Comparison of ENCODE assay signal across 13 cellular contexts in genomic region chr6:170134077-170135040, GRCh38.
A peak's percentile ranks its signal among the peaks of the same experiment; 100 is the strongest.
DNase-seq lines count a peak whose midpoint lies in the region; ATAC-seq and TF ChIP-seq lines count a peak whose summit lies in the region.
"Had no signal": no experiment of that assay in that cellular context is flagged by ENCODE, and none has a peak within 500 bp of the region (broad histone marks: within the 10 kb centered on the region; RNA-seq: fewer than 3 reads in every experiment).

No MANE protein-coding gene starts in this region.

- no peaks in the 10 kb centered on the region for H3K9me3 ChIP-seq in right cardiac atrium (ENCODE audit: control insufficient read depth, low read length)
- H3K9me3 ChIP-seq: Peyer's patch had no signal

- H3K4me3 ChIP-seq in H7 (ENCODE audit: insufficient read depth, low read depth, low read length) (no peak overlapping the region), right cardiac atrium (ENCODE audit: low read length) (no peak overlapping the region)
- H3K4me3 ChIP-seq: Peyer's patch had no signal

- peak; percentile 4 to 12 for ATAC-seq in right cardiac atrium
- no peak for ATAC-seq in HG03039 (IDR thresholded peaks at IDR 0.05; ENCODE audit: unreplicated experiment)
- ATAC-seq: activated T-helper 17 cell treated with anti-CD3 and anti-CD28 coated beads, Interleukin-2, amount 50 U/mL, for 72 hours had no signal

- peaks cover 1% of the 10 kb centered on the region for H3K36me3 Mint-ChIP-seq in progenitor cell of endocrine pancreas (ENCODE audit: insufficient read depth)

- H3K36me3 ChIP-seq in H7 (replicated peaks; ENCODE audit: control insufficient read depth, insufficient read depth, low read length) = no peaks in the 10 kb centered on the region
- H3K36me3 ChIP-seq: Peyer's patch had no signal

- peak; percentile 34 for DNase-seq in H7
- DNase-seq in NCI-H2196 treated with DMSO at 0.1 percent for 48 hours (lab: John Stamatoyannopoulos, UW; ENCODE audit: unreplicated experiment) = peak; percentile 76
- DNase-seq in right cardiac atrium = peak in 2 of 3 donors; percentile 68 to 76
- DNase-seq in progenitor cell of endocrine pancreas (ENCODE audit: low spot score, unreplicated experiment) = peak; percentile 50
- no peak for DNase-seq in DMS 273 treated with DMSO at 0.1 percent for 48 hours (lab: John Stamatoyannopoulos, UW)
- no peak for DNase-seq in NCI-H1417 treated with DMSO at 0.1 percent for 48 hours (lab: John Stamatoyannopoulos, UW)
- DNase-seq: IMR-90; mesendoderm; NCI-H526; stimulated activated CD4-positive, alpha-beta T cell treated with anti-CD3 and anti-CD28 coated beads, Interleukin-2, amount 100 ng/mL, for 48 hours had no signal

- TF ChIP-seq CTCF in progenitor cell of endocrine pancreas (IDR thresholded peaks at IDR 0.05; ENCODE audit: unreplicated experiment) = no peak

- peaks cover 8% of the 10 kb centered on the region for H3K9me3 Mint-ChIP-seq in progenitor cell of endocrine pancreas (ENCODE audit: low read depth)
- H3K9me3 Mint-ChIP-seq: activated T-helper 17 cell treated with anti-CD3 and anti-CD28 coated beads, Interleukin-2, amount 50 U/mL, for 72 hours had no signal

- peak overlapping the region; percentile 99 for H3K27ac Mint-ChIP-seq in progenitor cell of endocrine pancreas
- H3K27ac Mint-ChIP-seq: activated T-helper 17 cell treated with anti-CD3 and anti-CD28 coated beads, Interleukin-2, amount 50 U/mL, for 72 hours had no signal

- 53% methylated on average over 34 of the region's 34 CpGs for WGBS in right cardiac atrium

- peaks cover 17% of the 10 kb centered on the region for H3K4me1 Mint-ChIP-seq in progenitor cell of endocrine pancreas (ENCODE audit: low read depth)
- H3K4me1 Mint-ChIP-seq: activated T-helper 17 cell treated with anti-CD3 and anti-CD28 coated beads, Interleukin-2, amount 50 U/mL, for 72 hours had no signal

- H3K27me3 ChIP-seq in H7 (ENCODE audit: control insufficient read depth, insufficient read depth, low read length) (no peaks in the 10 kb centered on the region), right cardiac atrium (ENCODE audit: control insufficient read depth, insufficient read depth) (no peaks in the 10 kb centered on the region)
- H3K27me3 ChIP-seq: Peyer's patch had no signal

- peaks cover 5% of the 10 kb centered on the region for H3K27me3 Mint-ChIP-seq in progenitor cell of endocrine pancreas

- intact Hi-C loops in right cardiac atrium (cut with DNase I) = no loop called here

- H3K4me3 Mint-ChIP-seq in progenitor cell of endocrine pancreas (ENCODE audit: low read depth) = peak overlapping the region; percentile 24
- H3K4me3 Mint-ChIP-seq: activated T-helper 17 cell treated with anti-CD3 and anti-CD28 coated beads, Interleukin-2, amount 50 U/mL, for 72 hours had no signal

- peaks cover 6% of the 10 kb centered on the region for H3K4me1 ChIP-seq in right cardiac atrium (ENCODE audit: control insufficient read depth, insufficient read depth, low read length)

- H3K27ac ChIP-seq in right cardiac atrium (ENCODE audit: low read length) = peak overlapping the region; percentile 49
- H3K27ac ChIP-seq: Peyer's patch had no signal

Comparison
In these comparisons a context has a peak if more than half of its experiments do, and no peak if none do; other contexts are left out.
1. DNase-seq: peak in H7 (single experiment), NCI-H2196 treated with DMSO at 0.1 percent for 48 hours (single experiment), right cardiac atrium (2 of 3) and progenitor cell of endocrine pancreas (single experiment); none in DMS 273 treated with DMSO at 0.1 percent for 48 hours (single experiment) and NCI-H1417 treated with DMSO at 0.1 percent for 48 hours (single experiment).